15 cellular contexts compared by ENCODE assay signal in genomic region chr1:93093332-93094006, GRCh38. TPM values are rescaled to one million over a fixed set of nuclear protein-coding genes. Genes with fewer than 3 reads are reported as not detected.
DNase-seq lines count a peak whose midpoint lies in the region; ATAC-seq and TF ChIP-seq lines count a peak whose summit lies in the region.
"Had no signal": no experiment of that assay in that cellular context is flagged by ENCODE, and none has a peak within 500 bp of the region (broad histone marks: within the 10 kb centered on the region; RNA-seq: fewer than 3 reads in every experiment).

No MANE protein-coding gene starts in this region.

- no peak overlapping the region for H3K4me2 ChIP-seq in PC-9

- no peak overlapping the region for H3K4me3 ChIP-seq in PC-9
- H3K4me3 ChIP-seq: prostate gland had no signal

- no peak for TF ChIP-seq CTCF in PC-9 (conservative IDR thresholded peaks at IDR 0.05)
- no peak for TF ChIP-seq CTCF in activated CD8-positive, alpha-beta T cell treated with anti-CD3 and anti-CD28 coated beads for 36 hours (IDR thresholded peaks at IDR 0.05)

- H3K9me2 ChIP-seq in PC-9 (ENCODE audit: insufficient read depth): no peaks in the 10 kb centered on the region

- H3F3A ChIP-seq in PC-9 (ENCODE audit: insufficient read depth, low read depth): peaks cover 15% of the 10 kb centered on the region

- H3K79me2 ChIP-seq in PC-9 (ENCODE audit: low read depth): peaks cover 99% of the 10 kb centered on the region

- peaks cover 73% of the 10 kb centered on the region for H4K20me1 ChIP-seq in PC-9 (ENCODE audit: insufficient read depth)

- no peaks in the 10 kb centered on the region for H3K27me3 Mint-ChIP-seq in activated naive CD4-positive, alpha-beta T cell treated with anti-CD3 and anti-CD28 coated beads, Interleukin-2, amount 50 U/mL, for 24 hours
- H3K27me3 Mint-ChIP-seq in activated CD8-positive, alpha-beta T cell treated with anti-CD3 and anti-CD28 coated beads for 36 hours: no peaks in the 10 kb centered on the region

- intact Hi-C loops in PC-9 (cut with micrococcal nuclease; ENCODE audit: unreplicated experiment) (no loop called here), posterior vena cava (cut with DNase I) (no loop called here)
- intact Hi-C loops in activated CD8-positive, alpha-beta T cell treated with anti-CD3 and anti-CD28 coated beads for 36 hours (cut with micrococcal nuclease): no loop called here

- no peaks in the 10 kb centered on the region for H3K9me3 Mint-ChIP-seq in activated naive CD4-positive, alpha-beta T cell treated with anti-CD3 and anti-CD28 coated beads, Interleukin-2, amount 50 U/mL, for 24 hours
- no peaks in the 10 kb centered on the region for H3K9me3 Mint-ChIP-seq in activated naive CD4-positive, alpha-beta T cell treated with anti-CD3 and anti-CD28 coated beads, Interleukin-2, amount 50 U/mL, for 72 hours
- no peaks in the 10 kb centered on the region for H3K9me3 Mint-ChIP-seq in stimulated activated effector memory CD8-positive, alpha-beta T cell treated with anti-CD3 and anti-CD28 coated beads, Interleukin-12 subunit alpha, Interleukin-12 subunit beta, amount 100 ng/mL, for 72 hours
- no peaks in the 10 kb centered on the region for H3K9me3 Mint-ChIP-seq in activated CD8-positive, alpha-beta T cell treated with anti-CD3 and anti-CD28 coated beads for 36 hours

- H3K9me3 ChIP-seq in PC-9 (ENCODE audit: insufficient read depth, low read depth): no peaks in the 10 kb centered on the region
- H3K9me3 ChIP-seq: prostate gland had no signal

- peaks cover 9% of the 10 kb centered on the region; the same call in 1 of the 2 replicates for H3K36me3 ChIP-seq in PC-9 (ENCODE audit: low read depth)
- H3K36me3 ChIP-seq: prostate gland had no signal

- CTCF ChIA-PET in PC-9 (lab: Charles Lee): interaction anchor here (0.5 kb wide), 1 partner anchor 786 kb away, joined by 19 read pairs; no protein-coding TSS in a partner anchor
- CTCF ChIA-PET in activated CD8-positive, alpha-beta T cell treated with anti-CD3 and anti-CD28 coated beads for 36 hours (lab: Charles Lee): interaction anchor here (1.1 to 1.4 kb wide), 3 partner anchors 13 to 275 kb away, joined by 3 to 4 read pairs (median 3); no protein-coding TSS in a partner anchor

- BruUV-seq in PC-9 (replicated peaks; lab: Mats Ljungman, UMichigan): no TSS peak

- no peak for ATAC-seq in activated naive CD4-positive, alpha-beta T cell treated with anti-CD3 and anti-CD28 coated beads, Interleukin-2, amount 50 U/mL, for 72 hours
- no peak for ATAC-seq in stimulated activated effector memory CD8-positive, alpha-beta T cell treated with anti-CD3 and anti-CD28 coated beads, Interleukin-12 subunit alpha, Interleukin-12 subunit beta, amount 100 ng/mL, for 72 hours
- no peak for ATAC-seq in GM19463 (IDR thresholded peaks at IDR 0.05; ENCODE audit: unreplicated experiment)
- ATAC-seq in activated CD8-positive, alpha-beta T cell treated with anti-CD3 and anti-CD28 coated beads for 36 hours: no peak
- ATAC-seq: activated CD4-positive, CD25-positive, alpha-beta regulatory T cell treated with anti-CD3 and anti-CD28 coated beads, Interleukin-2, amount 50 U/mL, for 24 hours had no signal

- no peaks in the 10 kb centered on the region for H3K27me3 ChIP-seq in PC-9 (ENCODE audit: insufficient read depth, low read depth)

- peak overlapping the region; percentile 11 for H3K27ac ChIP-seq in PC-9
- H3K27ac ChIP-seq: prostate gland had no signal

- H2AFZ ChIP-seq in PC-9: no peak overlapping the region

- no peak overlapping the region for H3K27ac Mint-ChIP-seq in activated naive CD4-positive, alpha-beta T cell treated with anti-CD3 and anti-CD28 coated beads, Interleukin-2, amount 50 U/mL, for 24 hours
- H3K27ac Mint-ChIP-seq in activated naive CD4-positive, alpha-beta T cell treated with anti-CD3 and anti-CD28 coated beads, Interleukin-2, amount 50 U/mL, for 72 hours: no peak overlapping the region
- peak overlapping the region; percentile 19 for H3K27ac Mint-ChIP-seq in stimulated activated effector memory CD8-positive, alpha-beta T cell treated with anti-CD3 and anti-CD28 coated beads, Interleukin-12 subunit alpha, Interleukin-12 subunit beta, amount 100 ng/mL, for 72 hours
- no peak overlapping the region for H3K27ac Mint-ChIP-seq in activated CD8-positive, alpha-beta T cell treated with anti-CD3 and anti-CD28 coated beads for 36 hours

- no peaks in the 10 kb centered on the region for H3K4me1 ChIP-seq in PC-9 (replicated peaks; ENCODE audit: insufficient read depth)
- H3K4me1 ChIP-seq: prostate gland had no signal

- DNase-seq in activated naive CD4-positive, alpha-beta T cell treated with anti-CD3 and anti-CD28 coated beads, Interleukin-2, amount 50 U/mL, for 72 hours (ENCODE audit: low spot score in 2 of 2): no peak
- no peak for DNase-seq in PC-9
- DNase-seq in iPS-NIHi11 (ENCODE audit: low spot score): peak; percentile 11
- no peak for DNase-seq in stimulated activated effector memory CD8-positive, alpha-beta T cell treated with anti-CD3 and anti-CD28 coated beads, Interleukin-12 subunit alpha, Interleukin-12 subunit beta, amount 100 ng/mL, for 72 hours (ENCODE audit: low spot score in 2 of 2)
- no peak for DNase-seq in posterior vena cava (ENCODE audit: low spot score)
- DNase-seq in activated CD8-positive, alpha-beta T cell treated with anti-CD3 and anti-CD28 coated beads for 36 hours: no peak
- DNase-seq: activated CD8-positive, alpha-beta memory T cell treated with anti-CD3 and anti-CD28 coated beads, Interleukin-2, amount 50 U/mL, for 4 hours; activated naive CD4-positive, alpha-beta T cell treated with anti-CD3 and anti-CD28 coated beads, Interleukin-2, amount 50 U/mL, for 16 hours; NCI-H748 treated with DMSO at 0.1 percent for 48 hours; stimulated activated CD4-positive, alpha-beta T cell treated with anti-CD3 and anti-CD28 coated beads, Interleukin-15, amount 100 ng/mL, for 24 hours; T-helper 1 cell had no signal

- peak overlapping the region; percentile 27 for H3K4me3 Mint-ChIP-seq in activated naive CD4-positive, alpha-beta T cell treated with anti-CD3 and anti-CD28 coated beads, Interleukin-2, amount 50 U/mL, for 24 hours
- no peak overlapping the region for H3K4me3 Mint-ChIP-seq in stimulated activated effector memory CD8-positive, alpha-beta T cell treated with anti-CD3 and anti-CD28 coated beads, Interleukin-12 subunit alpha, Interleukin-12 subunit beta, amount 100 ng/mL, for 72 hours
- H3K4me3 Mint-ChIP-seq in activated CD8-positive, alpha-beta T cell treated with anti-CD3 and anti-CD28 coated beads for 36 hours: no peak overlapping the region

- POLR2A ChIA-PET in PC-9 (lab: Charles Lee; ENCODE audit: unreplicated experiment): no interaction called here
- POLR2A ChIA-PET in activated CD8-positive, alpha-beta T cell treated with anti-CD3 and anti-CD28 coated beads for 36 hours (lab: Charles Lee): interaction anchor here (0.8 to 1.7 kb wide), 2 partner anchors 8 to 15 kb away, joined by 4 to 5 read pairs; partner anchors contain the start of gene MTF2

- peaks cover 75% of the 10 kb centered on the region for H3K4me1 Mint-ChIP-seq in activated naive CD4-positive, alpha-beta T cell treated with anti-CD3 and anti-CD28 coated beads, Interleukin-2, amount 50 U/mL, for 24 hours
- H3K4me1 Mint-ChIP-seq in stimulated activated effector memory CD8-positive, alpha-beta T cell treated with anti-CD3 and anti-CD28 coated beads, Interleukin-12 subunit alpha, Interleukin-12 subunit beta, amount 100 ng/mL, for 72 hours: peaks cover 39% of the 10 kb centered on the region
- peaks cover 59% of the 10 kb centered on the region for H3K4me1 Mint-ChIP-seq in activated CD8-positive, alpha-beta T cell treated with anti-CD3 and anti-CD28 coated beads for 36 hours (ENCODE audit: low read depth)

- H3K36me3 Mint-ChIP-seq in activated naive CD4-positive, alpha-beta T cell treated with anti-CD3 and anti-CD28 coated beads, Interleukin-2, amount 50 U/mL, for 24 hours: peaks cover 11% of the 10 kb centered on the region
- H3K36me3 Mint-ChIP-seq in activated naive CD4-positive, alpha-beta T cell treated with anti-CD3 and anti-CD28 coated beads, Interleukin-2, amount 50 U/mL, for 72 hours: peaks cover 7 to 17% of the 10 kb centered on the region in 2 donors
- peaks cover 40% of the 10 kb centered on the region for H3K36me3 Mint-ChIP-seq in stimulated activated effector memory CD8-positive, alpha-beta T cell treated with anti-CD3 and anti-CD28 coated beads, Interleukin-12 subunit alpha, Interleukin-12 subunit beta, amount 100 ng/mL, for 72 hours
- H3K36me3 Mint-ChIP-seq in activated CD8-positive, alpha-beta T cell treated with anti-CD3 and anti-CD28 coated beads for 36 hours (ENCODE audit: low read depth): peaks cover 20% of the 10 kb centered on the region

RNA-seq across cellular contexts. Expression of gene MTF2, which starts 14.4 kb away (rescaled TPM):
- 10 to 100 TPM; 69.7 to 98.7 TPM for total RNA-seq in activated naive CD4-positive, alpha-beta T cell treated with anti-CD3 and anti-CD28 coated beads, Interleukin-2, amount 50 U/mL, for 72 hours
- 31.7 and 38.6 TPM in 2 replicates for total RNA-seq in PC-9 (2021)
- total RNA-seq in posterior vena cava: 10 to 100 TPM; 13.9 to 17.2 TPM
- 10 to 100 TPM; 65.0 to 70.9 TPM for total RNA-seq in activated CD8-positive, alpha-beta T cell treated with anti-CD3 and anti-CD28 coated beads for 36 hours
